22 cellular contexts compared by ENCODE assay signal in genomic region chr7:111541067-111541466, GRCh38. TPM values are rescaled to one million over a fixed set of nuclear protein-coding genes. Genes with fewer than 3 reads are reported as not detected.
A peak's percentile ranks its signal among the peaks of the same experiment; 100 is the strongest.
DNase-seq lines count a peak whose midpoint lies in the region; ATAC-seq, FAIRE-seq and TF ChIP-seq lines count a peak whose summit lies in the region.
"Had no signal": no experiment of that assay in that cellular context is flagged by ENCODE, and none has a peak within 500 bp of the region (broad histone marks: within the 10 kb centered on the region; RNA-seq: fewer than 3 reads in every experiment).

No MANE protein-coding gene starts in this region.

- WGBS in K562 (ENCODE audit: insufficient coverage, low coverage, missing lambda C conversion rate) = 91% methylated on average over 2 of the region's 2 CpGs
- WGBS in right lobe of liver (ENCODE audit: insufficient coverage, low coverage, low lambda C conversion rate, missing lambda C conversion rate) = 30% methylated on average over 2 of the region's 2 CpGs
- 22 to 66% (median 45%) methylated on average over 2 of the region's 2 CpGs for WGBS in small intestine, 3 donors

- H3F3A ChIP-seq in PC-3 (ENCODE audit: low read length, unreplicated experiment) = no peaks in the 10 kb centered on the region

- TF ChIP-seq POLR2A in K562 (conservative IDR thresholded peaks at IDR 0.05) = no peak
- TF ChIP-seq POLR2A in right lobe of liver (IDR thresholded peaks at IDR 0.05) = no peak

- H3K4me3 ChIP-seq in K562 (no peak overlapping the region), right lobe of liver (no peak overlapping the region), small intestine (ENCODE audit: low read depth in 1 of 2, low read length in 2 of 2) (no peak overlapping the region), PC-3 (ENCODE audit: low read length) (no peak overlapping the region)
- H3K4me3 ChIP-seq: BLaER1 treated with 17β-estradiol and CSF1 and Interleukin-3, amounts not matched to agents 10 nM and 100 nM; GM23338 had no signal

- H3K4me1 ChIP-seq in K562 (replicated peaks in 1 of 2; ENCODE audit: control insufficient read depth in 2 of 2, insufficient read depth in 2 of 2, low read length in 2 of 2) (no peaks in the 10 kb centered on the region), right lobe of liver (peaks cover 0 to 12% (median 1%) of the 10 kb centered on the region in 4 donors), small intestine (ENCODE audit: control insufficient read depth in 2 of 2, insufficient read depth in 1 of 2, low read depth in 1 of 2, low read length in 1 of 2) (no peaks in the 10 kb centered on the region), PC-3 (ENCODE audit: insufficient read depth, low read length) (no peaks in the 10 kb centered on the region)

- FAIRE-seq in K562 (lab: Jason Lieb, UNC) (no peak), small intestine (lab: Jason Lieb, UNC) (peak; percentile 64)
- FAIRE-seq: D721Med, GM12891, GM18507 had no signal

- TF ChIP-seq EP300 in K562 (IDR thresholded peaks at IDR 0.05; ENCODE audit: low read length) = no peak

- POLR2A ChIA-PET in K562 (lab: Yijun Ruan, JAX) = interaction anchor here (0.9 to 1.1 kb wide), 2 partner anchors 20 to 21 kb away, joined by 3 to 4 read pairs; partner anchors contain the start of gene IMMP2L
- POLR2A ChIA-PET in PC-3 (lab: Charles Lee; ENCODE audit: unreplicated experiment) = no interaction called here

- H3K79me2 ChIP-seq in K562 (ENCODE audit: control insufficient read depth, insufficient read depth, low read length) (no peaks in the 10 kb centered on the region), PC-3 (ENCODE audit: low read length) (no peaks in the 10 kb centered on the region)

- H3K27ac ChIP-seq in K562 (ENCODE audit: extremely low read depth, low read depth, low read length) = no peak overlapping the region
- H3K27ac ChIP-seq in right lobe of liver = peak overlapping the region; percentile 63 to 71 (median 67)
- H3K27ac ChIP-seq in small intestine (ENCODE audit: low read depth in 1 of 2, low read length in 1 of 2) = no peak overlapping the region
- no peak overlapping the region for H3K27ac ChIP-seq in PC-3 (ENCODE audit: low read length)
- H3K27ac ChIP-seq: BLaER1 treated with 17β-estradiol and CSF1 and Interleukin-3, amounts not matched to agents 10 nM and 100 nM had no signal

- BruUV-seq in K562 (replicated peaks; lab: Mats Ljungman, UMichigan) (no TSS peak), PC-3 (replicated peaks; lab: Mats Ljungman, UMichigan) (no TSS peak)

- H2AFZ ChIP-seq in K562 (ENCODE audit: low read depth, low read length) = no peak overlapping the region
- H2AFZ ChIP-seq in PC-3 (ENCODE audit: low read length) = no peak overlapping the region
- H2AFZ ChIP-seq: GM23338 had no signal

- no peak for ATAC-seq in K562
- peak; percentile 38 for ATAC-seq in left lobe of liver
- peak; percentile 17 to 72 (median 52) for ATAC-seq in right lobe of liver
- ATAC-seq in GM18907 (IDR thresholded peaks at IDR 0.05; ENCODE audit: unreplicated experiment) = no peak
- no peak for ATAC-seq in HG03025 (IDR thresholded peaks at IDR 0.05; ENCODE audit: low FRiP score, unreplicated experiment)
- ATAC-seq in GM19324 (IDR thresholded peaks at IDR 0.05; ENCODE audit: low FRiP score, unreplicated experiment) = no peak
- no peak for ATAC-seq in PC-3
- ATAC-seq: GM23338, HCT116 had no signal

- in situ Hi-C loops in K562 (cut with MboI) = no loop called here

- CTCF ChIA-PET in K562 (lab: Yijun Ruan, JAX; ENCODE audit: low intra/inter-chr PET ratio) = no interaction called here
- CTCF ChIA-PET in PC-3 (lab: Charles Lee) = no interaction called here

- H3K9me3 ChIP-seq in K562 (replicated peaks; ENCODE audit: control insufficient read depth, insufficient read depth, low read depth, low read length) = no peaks in the 10 kb centered on the region
- H3K9me3 ChIP-seq in right lobe of liver = no peaks in the 10 kb centered on the region
- H3K9me3 ChIP-seq in small intestine (ENCODE audit: control insufficient read depth, low read depth) = no peaks in the 10 kb centered on the region
- no peaks in the 10 kb centered on the region for H3K9me3 ChIP-seq in PC-3 (ENCODE audit: low read length)
- H3K9me3 ChIP-seq: BE2C; BLaER1 treated with 17β-estradiol and CSF1 and Interleukin-3, amounts not matched to agents 10 nM and 100 nM had no signal

- DNase-seq in K562 (ENCODE audit: extremely low read depth in 1 of 4, low spot score in 3 of 4) = no peak
- DNase-seq in left lobe of liver (ENCODE audit: low spot score) = no peak
- DNase-seq in right lobe of liver = no peak
- DNase-seq in small intestine = peak; percentile 92
- no peak for DNase-seq in PC-3
- DNase-seq: ACHN; AML-193; BE2C; CD4-positive, alpha-beta T cell; CD8-positive, alpha-beta memory T cell; DMS 273 treated with DMSO at 0.1 percent for 48 hours; GF-D8; H9 had no signal

- no peak overlapping the region for H3K4me2 ChIP-seq in K562 (ENCODE audit: insufficient read depth, low read length)
- no peak overlapping the region for H3K4me2 ChIP-seq in PC-3 (ENCODE audit: low read length)
- H3K4me2 ChIP-seq: BLaER1 treated with 17β-estradiol and CSF1 and Interleukin-3, amounts not matched to agents 10 nM and 100 nM; GM23338 had no signal

- H3K9ac ChIP-seq in K562 (ENCODE audit: insufficient read depth in 1 of 2, low read depth in 2 of 2, low read length in 2 of 2) (no peak overlapping the region), PC-3 (ENCODE audit: low read length) (no peak overlapping the region)
- H3K9ac ChIP-seq: BLaER1 treated with 17β-estradiol and CSF1 and Interleukin-3, amounts not matched to agents 10 nM and 100 nM had no signal

- H3K9me2 ChIP-seq in PC-3 (replicated peaks; ENCODE audit: low read length) = no peaks in the 10 kb centered on the region

- no peaks in the 10 kb centered on the region for H4K20me1 ChIP-seq in K562 (replicated peaks; ENCODE audit: control insufficient read depth, insufficient read depth, low read length)
- H4K20me1 ChIP-seq in PC-3 (ENCODE audit: low read length) = no peaks in the 10 kb centered on the region
- H4K20me1 ChIP-seq: BLaER1 treated with 17β-estradiol and CSF1 and Interleukin-3, amounts not matched to agents 10 nM and 100 nM had no signal

- H3K36me3 ChIP-seq in K562 (ENCODE audit: control insufficient read depth, insufficient read depth, low read length) = peaks cover 23% of the 10 kb centered on the region; the same call in 2 of the 3 replicates
- H3K36me3 ChIP-seq in right lobe of liver = no peaks in the 10 kb centered on the region
- H3K36me3 ChIP-seq in small intestine (ENCODE audit: control insufficient read depth in 2 of 2, insufficient read depth in 2 of 2, low read length in 2 of 2) = no peaks in the 10 kb centered on the region
- H3K36me3 ChIP-seq in PC-3 (ENCODE audit: low read depth, low read length) = 0 out of 2 replicates have a peak, but pooled peaks cover 3% of the 10 kb centered on the region

- H3K27me3 ChIP-seq in K562 (ENCODE audit: control insufficient read depth in 2 of 2, insufficient read depth in 2 of 2, low read length in 2 of 2) (no peaks in the 10 kb centered on the region), right lobe of liver (no peaks in the 10 kb centered on the region), small intestine (ENCODE audit: control insufficient read depth in 2 of 2, insufficient read depth in 2 of 2, low read length in 2 of 2) (no peaks in the 10 kb centered on the region), PC-3 (ENCODE audit: low read length) (no peaks in the 10 kb centered on the region)
- H3K27me3 ChIP-seq: BE2C; BLaER1 treated with 17β-estradiol and CSF1 and Interleukin-3, amounts not matched to agents 10 nM and 100 nM had no signal

- intact Hi-C loops in K562 (cut with micrococcal nuclease) = no loop called here
- intact Hi-C loops in right lobe of liver (cut with DNase I) = no loop called here
- intact Hi-C loops in PC-3 (cut with micrococcal nuclease) = no loop called here

- TF ChIP-seq RAD21 in K562 (CRISPR knock-in tag; conservative IDR thresholded peaks at IDR 0.05 in 1 of 2, IDR thresholded peaks at IDR 0.05 in 1 of 2) = no peak

- no peaks in the 10 kb centered on the region for H3K9me1 ChIP-seq in K562 (ENCODE audit: control insufficient read depth, insufficient read depth, low read length)

- TF ChIP-seq CTCF in K562 (IDR thresholded peaks at IDR 0.05 in 2 of 3, conservative IDR thresholded peaks at IDR 0.05 in 1 of 3; ENCODE audit: insufficient read depth in 2 of 3, low read depth in 1 of 3, low read length in 3 of 3) (no peak), right lobe of liver (IDR thresholded peaks at IDR 0.05) (no peak), PC-3 (conservative IDR thresholded peaks at IDR 0.05; ENCODE audit: low read depth, low read length) (no peak)

TF ChIP-seq in K562, 482 proteins besides CTCF, POLR2A, EP300 and RAD21:
- TF ChIP-seq JUND (IDR thresholded peaks at IDR 0.05; ENCODE audit: borderline replicate concordance, low read depth, low read length) (no peak), JUND (tag; IDR thresholded peaks at IDR 0.05; ENCODE audit: borderline replicate concordance, low read depth, low read length) (no peak), ZNF717 (CRISPR knock-in tag; IDR thresholded peaks at IDR 0.05) (no peak), NFE2 (IDR thresholded peaks at IDR 0.05; ENCODE audit: low read depth) (0 out of 2 replicates have a peak, but pooled peaks have one; percentile 4), ZNF134 (CRISPR knock-in tag; conservative IDR thresholded peaks at IDR 0.05) (no peak), ZNF274 (IDR thresholded peaks at IDR 0.05; ENCODE audit: borderline replicate concordance, low read depth, low read length) (no peak)

RNA-seq across cellular contexts. Expression of gene IMMP2L, which starts 21.2 kb away (rescaled TPM):
- 70.2 and 124 TPM in 2 replicates for total RNA-seq in K562 (2011; cell fraction: chromatin; rRNA removed; ENCODE audit: low replicate concordance)
- total RNA-seq in K562 (2011; cell fraction: nucleolus; rRNA removed) = 46.2 and 55.4 TPM in 2 replicates
- total RNA-seq in K562 (2011; cell fraction: nucleoplasm; rRNA removed) = 77.4 and 131 TPM in 2 replicates
- 46.1 and 46.8 TPM in 2 replicates for total RNA-seq in K562 (2014; rRNA removed)
- total RNA-seq in K562 (2014; rRNA removed; fragmentation: Illumina TruSeq; extraction: Trizol) = 59.6 and 62.0 TPM in 2 replicates
- total RNA-seq in K562 (2015; rRNA removed; fragmentation: Illumina TruSeq; extraction: Trizol) = 46.1 and 61.3 TPM in 2 replicates
- total RNA-seq in K562 (2021) = 45.2 and 53.0 TPM in 2 replicates
- polyA plus RNA-seq in K562 (2011; rRNA removed) = 21.7 and 29.7 TPM in 2 replicates
- polyA plus RNA-seq in K562 (2011; cell fraction: cytosol; rRNA removed) = 9.1 and 17.4 TPM in 2 replicates
- 33.0 and 40.5 TPM in 2 replicates for polyA plus RNA-seq in K562 (2011; cell fraction: nucleus; rRNA removed)
- polyA plus RNA-seq in K562 (2012) = 37.8 and 45.1 TPM in 2 replicates
- 37.3 and 39.6 TPM in 2 replicates for polyA plus RNA-seq in K562 (2014; fragmentation: Illumina TruSeq; extraction: Trizol)
- polyA plus RNA-seq in K562 (2014; fragmentation: Nextera tagmentation; extraction: Ambion mirVana) = 100 to 1,000 TPM; 112 to 116 TPM
- 33.7 and 35.1 TPM in 2 replicates for polyA plus RNA-seq in K562 (2014; rRNA removed)
- 63.6 and 70.2 TPM in 2 replicates for polyA minus RNA-seq in K562 (2011; rRNA and poly(A)+ RNA removed)
- 6.2 and 12.0 TPM in 2 replicates for polyA minus RNA-seq in K562 (2011; cell fraction: cytosol; rRNA and poly(A)+ RNA removed)
- 137 and 151 TPM in 2 replicates for polyA minus RNA-seq in K562 (2011; cell fraction: nucleus; rRNA and poly(A)+ RNA removed)
- 13.8 TPM for total RNA-seq in left lobe of liver
- 10 to 100 TPM; 14.2 to 25.3 (median 19.7) TPM for total RNA-seq in right lobe of liver
- 10 to 100 TPM; 10.5 to 15.7 (median 12.5) TPM for polyA plus RNA-seq in small intestine
- total RNA-seq in PC-3 (2014; rRNA removed) = 8.6 and 15.4 TPM in 2 replicates

Comparison
In these comparisons a context has a peak if more than half of its experiments do, and no peak if none do; other contexts are left out.
1. ATAC-seq: peak in left lobe of liver (single experiment) and right lobe of liver (4 of 4); none in K562 (single experiment), GM18907 (single experiment), HG03025 (single experiment), GM19324 (single experiment) and PC-3 (single experiment).
2. H3K27ac ChIP-seq: peak in right lobe of liver (3 of 3); none in K562 (single experiment), small intestine (0 of 2) and PC-3 (single experiment).